13 cellular contexts compared by ENCODE assay signal in the genomic region with DNA sequence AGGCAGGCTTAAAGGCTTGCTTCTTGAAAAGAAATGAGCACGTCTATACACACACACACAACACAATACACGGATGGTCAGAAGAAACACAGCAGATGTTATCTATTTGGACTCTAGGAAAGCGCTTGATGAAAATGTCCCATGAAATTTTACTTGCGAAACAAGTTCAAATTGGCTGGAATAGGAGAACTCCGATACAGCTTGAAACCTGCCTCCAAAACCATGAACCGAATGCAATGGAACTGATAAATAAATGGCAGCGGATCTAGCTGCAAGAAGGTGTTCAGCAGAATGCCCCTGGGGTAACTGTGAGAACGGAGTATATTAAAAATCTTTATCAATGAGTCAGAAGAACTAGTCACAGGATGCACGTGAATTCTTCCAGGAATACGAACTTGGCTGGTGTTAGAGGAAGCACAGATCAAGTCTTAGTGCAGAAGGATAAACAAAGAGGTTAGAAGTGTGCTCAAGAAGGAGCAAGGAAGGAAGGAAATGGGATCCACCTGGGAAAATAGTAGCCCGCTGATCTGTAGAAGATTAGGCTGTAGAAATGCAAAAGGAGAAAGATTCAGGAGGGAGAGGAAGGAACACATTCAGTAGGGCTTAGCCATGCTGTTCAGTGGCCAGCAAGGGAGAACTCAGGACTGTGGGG.
DNase-seq lines count a peak whose midpoint lies in the region; ATAC-seq, FAIRE-seq and TF ChIP-seq lines count a peak whose summit lies in the region.
"Had no signal": no experiment of that assay in that cellular context is flagged by ENCODE, and none has a peak within 500 bp of the region (broad histone marks: within the 10 kb centered on the region; RNA-seq: fewer than 3 reads in every experiment).

No MANE protein-coding gene starts in this region.

- H3K79me1 ChIP-seq in H1 (ENCODE audit: low read depth, low read length) = no peaks in the 10 kb centered on the region

- H3K36me3 Mint-ChIP-seq in natural killer cell treated with Interleukin-12 subunit alpha and Interleukin-12 subunit beta and Interleukin-15 and Interleukin-18, amount 100 ng/mL, for 72 hours = no peaks in the 10 kb centered on the region
- H3K36me3 Mint-ChIP-seq in immature natural killer cell = no peaks in the 10 kb centered on the region

- H3K4me1 ChIP-seq in A673 (ENCODE audit: insufficient read depth, low read length, poor library complexity, severe bottlenecking) (peaks cover 27% of the 10 kb centered on the region), H1 (replicated peaks in 1 of 4; ENCODE audit: control insufficient read depth in 3 of 4, insufficient read depth in 4 of 4, low read length in 3 of 4) (peaks cover 0 to 19% (median 3%) of the 10 kb centered on the region in 4 experiments; a peak in 6 of 7 replicates), mesodermal cell (ENCODE audit: control insufficient read depth, insufficient read depth, low read length, poor library complexity, severe bottlenecking) (peaks cover 8% of the 10 kb centered on the region)

- WGBS in H1 (ENCODE audit: extremely low coverage in 1 of 2, insufficient coverage in 1 of 2, insufficient read length in 1 of 2, insufficient replicate concordance in 2 of 2, low coverage in 1 of 2, low lambda C conversion rate in 2 of 2, missing lambda C conversion rate in 1 of 2), 2 experiments = 79% methylated on average over 11 of the region's 11 CpGs; no CpG with 5 or more reads in 1 of the 2 experiments
- 75 to 79% methylated on average over 9 to 10 of the region's 11 CpGs for WGBS in mesodermal cell (ENCODE audit: insufficient coverage in 2 of 2), 2 experiments

- 0 out of 2 replicates have a peak overlapping the region, but pooled peaks have one; percentile 62 for H2BK20ac ChIP-seq in H1 (ENCODE audit: low read length)

- no peak overlapping the region for H4K8ac ChIP-seq in H1 (ENCODE audit: extremely low read depth, insufficient read depth, low read length)

- TF ChIP-seq CTCF in A673 (conservative IDR thresholded peaks at IDR 0.05; ENCODE audit: low read depth, low read length) (no peak), H1 (IDR thresholded peaks at IDR 0.05; ENCODE audit: control extremely low read depth in 1 of 3, insufficient read depth in 1 of 3, low read depth in 1 of 3, low read length in 3 of 3) (no peak)

- H3K9me3 ChIP-seq in A673 (ENCODE audit: low read depth, low read length, poor library complexity, severe bottlenecking) = no peaks in the 10 kb centered on the region
- peaks cover 6% of the 10 kb centered on the region; the same call in 1 of the 2 replicates for H3K9me3 ChIP-seq in MG63
- H3K9me3 ChIP-seq in H1 (ENCODE audit: insufficient read depth in 2 of 2, low read depth in 1 of 2, low read length in 1 of 2) = peaks cover 0 to 6% of the 10 kb centered on the region in 2 experiments; a peak in 2 of 4 replicates
- peaks cover 6% of the 10 kb centered on the region for H3K9me3 ChIP-seq in mesodermal cell (ENCODE audit: control insufficient read depth, low read length)

- CTCF ChIA-PET in A673 (lab: Charles Lee) = interaction anchor here (0.7 to 1.1 kb wide), 2 partner anchors 65 to 273 kb away, joined by 3 read pairs; no protein-coding TSS in a partner anchor
- CTCF ChIA-PET in H1 (lab: Charles Lee; ENCODE audit: partially characterized antibody) = interaction anchor here (0.7 to 2.3 kb wide), 9 partner anchors 12 to 184 kb away, joined by 3 to 9 read pairs (median 4); no protein-coding TSS in a partner anchor

- no peak overlapping the region for H3K14ac ChIP-seq in H1 (ENCODE audit: insufficient read length)

- intact Hi-C loops in A673 (cut with micrococcal nuclease; ENCODE audit: unreplicated experiment) = loop anchor here (5.0 kb wide), 1 partner anchor 60 kb away; no protein-coding TSS in a partner anchor

- H4K91ac ChIP-seq in H1 (replicated peaks; ENCODE audit: insufficient read length, low read length) = peak overlapping the region; percentile 38

- no peak overlapping the region for H3K4ac ChIP-seq in H1 (replicated peaks; ENCODE audit: insufficient read length, low read depth, low read length)

- H2AK5ac ChIP-seq in H1 (ENCODE audit: low read depth, low read length) = no peak overlapping the region; the same call in 1 of the 2 replicates

- H2BK12ac ChIP-seq in H1 (ENCODE audit: low read depth, low read length) = peak overlapping the region; percentile 62; the same call in 1 of the 2 replicates

- no peak for TF ChIP-seq RAD21 in H1 (IDR thresholded peaks at IDR 0.05 in 1 of 2, conservative IDR thresholded peaks at IDR 0.05 in 1 of 2; ENCODE audit: low read depth in 2 of 2, low read length in 2 of 2)

- H2AFZ ChIP-seq in H1 (ENCODE audit: low read length) = peak overlapping the region; percentile 45; the same call in 1 of the 2 replicates

- no peaks in the 10 kb centered on the region for H3K4me1 Mint-ChIP-seq in natural killer cell treated with Interleukin-12 subunit alpha and Interleukin-12 subunit beta and Interleukin-15 and Interleukin-18, amount 100 ng/mL, for 72 hours (ENCODE audit: low read depth in 2 of 2)
- no peaks in the 10 kb centered on the region for H3K4me1 Mint-ChIP-seq in immature natural killer cell

- no peak overlapping the region for H3K4me3 Mint-ChIP-seq in natural killer cell treated with Interleukin-12 subunit alpha and Interleukin-12 subunit beta and Interleukin-15 and Interleukin-18, amount 100 ng/mL, for 72 hours
- no peak overlapping the region for H3K4me3 Mint-ChIP-seq in immature natural killer cell
- H3K4me3 Mint-ChIP-seq: T-helper 1 cell treated with Interleukin-12 subunit alpha and Interleukin-12 subunit beta and Interleukin-4 antibody, amounts not matched to agents 30 μg/mL and 1 μg/mL, for 36 hours had no signal

- ATAC-seq in natural killer cell treated with Interleukin-12 subunit alpha and Interleukin-12 subunit beta and Interleukin-15 and Interleukin-18, amount 100 ng/mL, for 72 hours = no peak
- ATAC-seq in HG03095 (IDR thresholded peaks at IDR 0.05; ENCODE audit: unreplicated experiment) = no peak

- peak overlapping the region; percentile 54; the same call in 1 of the 2 replicates for H3K18ac ChIP-seq in H1 (ENCODE audit: extremely low read depth, low read length)

- no peaks in the 10 kb centered on the region for H4K20me1 ChIP-seq in H1 (replicated peaks in 1 of 2; ENCODE audit: control insufficient read depth in 1 of 2, insufficient read depth in 2 of 2, low read length in 2 of 2)

- H4K5ac ChIP-seq in H1 (ENCODE audit: insufficient read length, low read depth, low read length) = no peak overlapping the region

- no peak overlapping the region; a peak in 1 of 4 replicates for H3K4me2 ChIP-seq in H1 (ENCODE audit: insufficient read depth in 1 of 2, low read depth in 2 of 2, low read length in 2 of 2)

- no TSS peak for BruUV-seq in A673 (replicated peaks; lab: Mats Ljungman, UMichigan)

- H3K79me2 ChIP-seq in H1 (ENCODE audit: control insufficient read depth in 1 of 2, insufficient read depth in 2 of 2, low read length in 2 of 2) = no peaks in the 10 kb centered on the region

- no peak overlapping the region for H3K9ac ChIP-seq in H1 (replicated peaks in 1 of 4; ENCODE audit: extremely low read depth in 1 of 4, low read depth in 3 of 4, low read length in 3 of 4)

- peak; percentile 68 for FAIRE-seq in H1 (lab: Jason Lieb, UNC)

- H3K9me3 Mint-ChIP-seq in natural killer cell treated with Interleukin-12 subunit alpha and Interleukin-12 subunit beta and Interleukin-15 and Interleukin-18, amount 100 ng/mL, for 72 hours = no peaks in the 10 kb centered on the region
- H3K9me3 Mint-ChIP-seq in immature natural killer cell = no peaks in the 10 kb centered on the region
- H3K9me3 Mint-ChIP-seq: T-helper 1 cell treated with Interleukin-12 subunit alpha and Interleukin-12 subunit beta and Interleukin-4 antibody, amounts not matched to agents 30 μg/mL and 1 μg/mL, for 36 hours had no signal

- H3K27ac ChIP-seq in A673 (ENCODE audit: low read depth, low read length, poor library complexity, severe bottlenecking) (peak overlapping the region; percentile 59), H1 (ENCODE audit: low read depth, low read length) (no peak overlapping the region), mesodermal cell (ENCODE audit: low read depth, low read length, severe bottlenecking) (peak overlapping the region; percentile 79)
- H3K27ac ChIP-seq: C4-2B had no signal

- no peak overlapping the region for H3K56ac ChIP-seq in H1 (replicated peaks; ENCODE audit: insufficient read length, low read depth, low read length)

- no peaks in the 10 kb centered on the region for H3K27me3 ChIP-seq in A673 (replicated peaks; ENCODE audit: insufficient read depth, low read depth, low read length, poor library complexity)
- no peaks in the 10 kb centered on the region for H3K27me3 ChIP-seq in MG63
- no peaks in the 10 kb centered on the region for H3K27me3 ChIP-seq in H1 (replicated peaks in 1 of 4; ENCODE audit: control insufficient read depth in 3 of 4, extremely low read depth in 1 of 4, insufficient read depth in 3 of 4, low read length in 3 of 4)

- H2BK5ac ChIP-seq in H1 (ENCODE audit: low read depth, low read length) = peak overlapping the region; percentile 41; the same call in 1 of the 2 replicates

- TF ChIP-seq EP300 in H1 (IDR thresholded peaks at IDR 0.05; ENCODE audit: borderline replicate concordance in 1 of 2, low read depth in 2 of 2, low read length in 2 of 2) = no peak

- H3K4me3 ChIP-seq in A673 (ENCODE audit: low read depth, low read length, poor library complexity, severe bottlenecking) (no peak overlapping the region), MG63 (no peak overlapping the region), H1 (ENCODE audit: extremely low read depth in 1 of 4, insufficient read depth in 2 of 4, low read depth in 3 of 4, low read length in 4 of 4) (no peak overlapping the region), mesodermal cell (ENCODE audit: extremely low read depth, insufficient read depth, low read length, poor library complexity, severe bottlenecking) (no peak overlapping the region)

- DNase-seq in A673 (ENCODE audit: low spot score) (peak; percentile 55), MG63 (peak; percentile 54), H1 (ENCODE audit: low read depth in 1 of 2, low spot score in 2 of 2) (no peak), immature natural killer cell (no peak), NOMO-1 treated with DMSO at 0.1 percent for 48 hours (lab: John Stamatoyannopoulos, UW; ENCODE audit: unreplicated experiment) (no peak)
- no peak for DNase-seq in natural killer cell treated with Interleukin-12 subunit alpha and Interleukin-12 subunit beta and Interleukin-15 and Interleukin-18, amount 100 ng/mL, for 72 hours (ENCODE audit: low spot score)
- DNase-seq: activated naive CD4-positive, alpha-beta T cell treated with Interleukin-2 at 50 U/mL for 16 hours; NCI-H1694 treated with DMSO at 0.1 percent for 48 hours; stimulated activated CD4-positive, alpha-beta T cell treated with anti-CD3 and anti-CD28 coated beads, Interleukin-4, amount 100 ng/mL, for 24 hours had no signal

- no peak for TF ChIP-seq POLR2A in H1 (IDR thresholded peaks at IDR 0.05; ENCODE audit: control extremely low read depth in 1 of 2, low read depth in 2 of 2, low read length in 2 of 2)

- H3K36me3 ChIP-seq in A673 (ENCODE audit: insufficient read depth, low read length, poor library complexity, severe bottlenecking) = no peaks in the 10 kb centered on the region
- H3K36me3 ChIP-seq in MG63 = no peaks in the 10 kb centered on the region
- H3K36me3 ChIP-seq in H1 (ENCODE audit: control insufficient read depth in 2 of 4, insufficient read depth in 4 of 4, low read length in 3 of 4) = no peaks in the 10 kb centered on the region
- no peaks in the 10 kb centered on the region for H3K36me3 ChIP-seq in mesodermal cell (ENCODE audit: control insufficient read depth, insufficient read depth, low read length)

- POLR2A ChIA-PET in A673 (lab: Charles Lee; ENCODE audit: low non-redundant PET) (interaction anchor here (0.6 kb wide), 1 partner anchor 1167 kb away, joined by 3 read pairs; no protein-coding TSS in a partner anchor), H1 (lab: Charles Lee; ENCODE audit: partially characterized antibody) (no interaction called here)

- peak overlapping the region; percentile 58 for H2BK120ac ChIP-seq in H1 (replicated peaks; ENCODE audit: low read depth, low read length)

- H3K23ac ChIP-seq in H1 (ENCODE audit: insufficient read length) = no peak overlapping the region

- no peaks in the 10 kb centered on the region for H3K23me2 ChIP-seq in H1 (ENCODE audit: low read depth, low read length)

- no peak overlapping the region; the same call in 1 of the 2 replicates for H2BK15ac ChIP-seq in H1 (ENCODE audit: low read length)

- H3K27ac Mint-ChIP-seq in natural killer cell treated with Interleukin-12 subunit alpha and Interleukin-12 subunit beta and Interleukin-15 and Interleukin-18, amount 100 ng/mL, for 72 hours = no peak overlapping the region
- no peak overlapping the region for H3K27ac Mint-ChIP-seq in immature natural killer cell
- H3K27ac Mint-ChIP-seq: T-helper 1 cell treated with Interleukin-12 subunit alpha and Interleukin-12 subunit beta and Interleukin-4 antibody, amounts not matched to agents 30 μg/mL and 1 μg/mL, for 36 hours had no signal

- peaks cover 40 to 67% of the 10 kb centered on the region in 2 donors for H3K27me3 Mint-ChIP-seq in natural killer cell treated with Interleukin-12 subunit alpha and Interleukin-12 subunit beta and Interleukin-15 and Interleukin-18, amount 100 ng/mL, for 72 hours
- peaks cover 10 to 32% (median 11%) of the 10 kb centered on the region in 3 donors for H3K27me3 Mint-ChIP-seq in immature natural killer cell (ENCODE audit: low read depth in 3 of 3)

Comparison
In these comparisons a context has a peak if more than half of its experiments do, and no peak if none do; other contexts are left out.
1. DNase-seq: peak in A673 (single experiment) and MG63 (single experiment); none in H1 (0 of 2), natural killer cell treated with Interleukin-12 subunit alpha and Interleukin-12 subunit beta and Interleukin-15 and Interleukin-18, amount 100 ng/mL, for 72 hours (single experiment), immature natural killer cell (0 of 3) and NOMO-1 treated with DMSO at 0.1 percent for 48 hours (single experiment).